ENCODE assay signal across 15 cellular contexts in genomic region chr2:44708646-44709000, GRCh38.
A peak's percentile ranks its signal among the peaks of the same experiment; 100 is the strongest.
DNase-seq lines count a peak whose midpoint lies in the region; ATAC-seq and TF ChIP-seq lines count a peak whose summit lies in the region.
"Had no signal": no experiment of that assay in that cellular context is flagged by ENCODE, and none has a peak within 500 bp of the region (broad histone marks: within the 10 kb centered on the region; RNA-seq: fewer than 3 reads in every experiment).

No MANE protein-coding gene starts in this region.

- H3K4me3 Mint-ChIP-seq in progenitor cell of endocrine pancreas (ENCODE audit: low read depth) (no peak overlapping the region), natural killer cell (no peak overlapping the region)

- H3K27me3 ChIP-seq in SK-N-SH (ENCODE audit: insufficient read depth): no peaks in the 10 kb centered on the region

- TF ChIP-seq CTCF in SK-N-SH (IDR thresholded peaks at IDR 0.05): no peak
- TF ChIP-seq CTCF in progenitor cell of endocrine pancreas (IDR thresholded peaks at IDR 0.05; ENCODE audit: unreplicated experiment): no peak
- TF ChIP-seq CTCF in natural killer cell (IDR thresholded peaks at IDR 0.05): no peak

- CTCF ChIA-PET in SK-N-SH (lab: Yijun Ruan, JAX): interaction anchor here (0.6 to 9.1 kb wide), 18 partner anchors 10 to 249 kb away, joined by 3 to 147 read pairs (median 4); no protein-coding TSS in a partner anchor

- intact Hi-C loops in posterior cingulate gyrus (cut with DNase I) (no loop called here), natural killer cell (cut with micrococcal nuclease) (no loop called here)

- H3K79me2 ChIP-seq in SK-N-SH (ENCODE audit: insufficient read depth): no peaks in the 10 kb centered on the region

- no peak overlapping the region for H3K4me3 ChIP-seq in SK-N-SH (ENCODE audit: low read depth in 2 of 2, low read length in 1 of 2)

- peak overlapping the region in 1 of 2 experiments; percentile 100; a peak in 2 of 4 replicates for H3K27ac ChIP-seq in SK-N-SH (ENCODE audit: low read depth in 2 of 2, low read length in 1 of 2)
- peak overlapping the region; percentile 19 for H3K27ac ChIP-seq in caudate nucleus (ENCODE audit: low read depth, low read length)
- H3K27ac ChIP-seq: 22Rv1, C4-2B had no signal

- no peaks in the 10 kb centered on the region for H3K9me3 Mint-ChIP-seq in progenitor cell of endocrine pancreas (ENCODE audit: low read depth)
- H3K9me3 Mint-ChIP-seq in activated naive CD4-positive, alpha-beta T cell treated with anti-CD3 and anti-CD28 coated beads, Interleukin-2, amount 50 U/mL, for 72 hours: no peaks in the 10 kb centered on the region
- H3K9me3 Mint-ChIP-seq in natural killer cell: no peaks in the 10 kb centered on the region

- ATAC-seq in SK-N-SH treated with all-trans-retinoic acid at 6 μM for 48 hours: no peak
- no peak for ATAC-seq in activated naive CD4-positive, alpha-beta T cell treated with anti-CD3 and anti-CD28 coated beads, Interleukin-2, amount 50 U/mL, for 72 hours
- ATAC-seq in natural killer cell: no peak

- 64% methylated on average over 3 of the region's 3 CpGs for WGBS in SK-N-SH (ENCODE audit: low lambda C conversion rate)

- H3K9ac ChIP-seq in SK-N-SH: no peak overlapping the region

- H3K4me2 ChIP-seq in SK-N-SH: no peak overlapping the region

- POLR2A ChIA-PET in SK-N-SH (lab: Yijun Ruan, JAX): interaction anchor here (0.7 to 3.4 kb wide), 5 partner anchors 28 to 235 kb away, joined by 4 to 26 read pairs (median 5); no protein-coding TSS in a partner anchor

- no peak for DNase-seq in SK-N-SH
- DNase-seq in NCI-H69 (lab: John Stamatoyannopoulos, UW): peak; percentile 76
- DNase-seq in caudate nucleus (lab: John Stamatoyannopoulos, UW): no peak
- DNase-seq in progenitor cell of endocrine pancreas (ENCODE audit: low spot score, unreplicated experiment): no peak
- DNase-seq in posterior cingulate gyrus: no peak
- DNase-seq in activated naive CD4-positive, alpha-beta T cell treated with anti-CD3 and anti-CD28 coated beads, Interleukin-2, amount 50 U/mL, for 72 hours (ENCODE audit: low spot score in 2 of 2): no peak
- DNase-seq in natural killer cell: no peak
- DNase-seq: activated CD4-positive, CD25-positive, alpha-beta regulatory T cell; activated effector memory CD4-positive, alpha-beta T cell treated with Interleukin-2 at 50 U/mL for 16 hours; aorta; HCEC 1CT; stimulated activated CD4-positive, alpha-beta T cell treated with anti-CD3 and anti-CD28 coated beads, Interleukin-4, amount 100 ng/mL, for 4 hours had no signal

- no peaks in the 10 kb centered on the region for H3K9me3 ChIP-seq in SK-N-SH

- peak overlapping the region; percentile 35 for H3K27ac Mint-ChIP-seq in progenitor cell of endocrine pancreas
- H3K27ac Mint-ChIP-seq in activated naive CD4-positive, alpha-beta T cell treated with anti-CD3 and anti-CD28 coated beads, Interleukin-2, amount 50 U/mL, for 72 hours: no peak overlapping the region
- H3K27ac Mint-ChIP-seq in natural killer cell: peak overlapping the region in 1 of 2 donors; percentile 58

- H2AFZ ChIP-seq in SK-N-SH (ENCODE audit: low read depth): peak overlapping the region; percentile 23; the same call in 1 of the 2 replicates

- no peaks in the 10 kb centered on the region for H3K9me2 ChIP-seq in SK-N-SH

- H3K27me3 Mint-ChIP-seq in progenitor cell of endocrine pancreas: no peaks in the 10 kb centered on the region
- no peaks in the 10 kb centered on the region for H3K27me3 Mint-ChIP-seq in natural killer cell (ENCODE audit: low read depth in 2 of 2)

- TF ChIP-seq RAD21 in SK-N-SH (IDR thresholded peaks at IDR 0.05; ENCODE audit: low read length): no peak

- no peak for TF ChIP-seq EP300 in SK-N-SH (IDR thresholded peaks at IDR 0.05; ENCODE audit: borderline replicate concordance in 1 of 2, low read depth in 1 of 2, low read length in 1 of 2)

- H3K36me3 Mint-ChIP-seq in progenitor cell of endocrine pancreas (ENCODE audit: insufficient read depth) (no peaks in the 10 kb centered on the region), natural killer cell (no peaks in the 10 kb centered on the region)
- H3K36me3 Mint-ChIP-seq in activated naive CD4-positive, alpha-beta T cell treated with anti-CD3 and anti-CD28 coated beads, Interleukin-2, amount 50 U/mL, for 72 hours: peaks cover 0 to 4% of the 10 kb centered on the region in 2 donors

- H3K4me1 Mint-ChIP-seq in progenitor cell of endocrine pancreas (ENCODE audit: low read depth) (peaks cover 2% of the 10 kb centered on the region), natural killer cell (peaks cover 9 to 14% of the 10 kb centered on the region in 2 donors)

- no peaks in the 10 kb centered on the region for H3F3A ChIP-seq in SK-N-SH (replicated peaks; ENCODE audit: insufficient read depth)

- H4K20me1 ChIP-seq in SK-N-SH (ENCODE audit: insufficient read depth): no peaks in the 10 kb centered on the region

- no peaks in the 10 kb centered on the region for H3K36me3 ChIP-seq in SK-N-SH (replicated peaks in 1 of 2; ENCODE audit: control insufficient read depth in 1 of 2, insufficient read depth in 2 of 2, low read length in 1 of 2)

- peaks cover 0 to 79% of the 10 kb centered on the region in 2 experiments; a peak in 2 of 4 replicates for H3K4me1 ChIP-seq in SK-N-SH (ENCODE audit: control insufficient read depth in 1 of 2, insufficient read depth in 2 of 2, low read depth in 1 of 2, low read length in 1 of 2)

TF ChIP-seq in SK-N-SH, 30 proteins besides CTCF, POLR2A, EP300 and RAD21:
- TF ChIP-seq FOXJ3 (CRISPR knock-in tag; IDR thresholded peaks at IDR 0.05) (no peak), PBX3 (IDR thresholded peaks at IDR 0.05) (no peak)

TF ChIP-seq in SK-N-SH treated with all-trans-retinoic acid at 6 μM for 48 hours, 23 proteins besides CTCF, POLR2A, EP300 and RAD21:
- no peak for TF ChIP-seq RARB (CRISPR knock-in tag; IDR thresholded peaks at IDR 0.05)
- TF ChIP-seq, protein P1, sequence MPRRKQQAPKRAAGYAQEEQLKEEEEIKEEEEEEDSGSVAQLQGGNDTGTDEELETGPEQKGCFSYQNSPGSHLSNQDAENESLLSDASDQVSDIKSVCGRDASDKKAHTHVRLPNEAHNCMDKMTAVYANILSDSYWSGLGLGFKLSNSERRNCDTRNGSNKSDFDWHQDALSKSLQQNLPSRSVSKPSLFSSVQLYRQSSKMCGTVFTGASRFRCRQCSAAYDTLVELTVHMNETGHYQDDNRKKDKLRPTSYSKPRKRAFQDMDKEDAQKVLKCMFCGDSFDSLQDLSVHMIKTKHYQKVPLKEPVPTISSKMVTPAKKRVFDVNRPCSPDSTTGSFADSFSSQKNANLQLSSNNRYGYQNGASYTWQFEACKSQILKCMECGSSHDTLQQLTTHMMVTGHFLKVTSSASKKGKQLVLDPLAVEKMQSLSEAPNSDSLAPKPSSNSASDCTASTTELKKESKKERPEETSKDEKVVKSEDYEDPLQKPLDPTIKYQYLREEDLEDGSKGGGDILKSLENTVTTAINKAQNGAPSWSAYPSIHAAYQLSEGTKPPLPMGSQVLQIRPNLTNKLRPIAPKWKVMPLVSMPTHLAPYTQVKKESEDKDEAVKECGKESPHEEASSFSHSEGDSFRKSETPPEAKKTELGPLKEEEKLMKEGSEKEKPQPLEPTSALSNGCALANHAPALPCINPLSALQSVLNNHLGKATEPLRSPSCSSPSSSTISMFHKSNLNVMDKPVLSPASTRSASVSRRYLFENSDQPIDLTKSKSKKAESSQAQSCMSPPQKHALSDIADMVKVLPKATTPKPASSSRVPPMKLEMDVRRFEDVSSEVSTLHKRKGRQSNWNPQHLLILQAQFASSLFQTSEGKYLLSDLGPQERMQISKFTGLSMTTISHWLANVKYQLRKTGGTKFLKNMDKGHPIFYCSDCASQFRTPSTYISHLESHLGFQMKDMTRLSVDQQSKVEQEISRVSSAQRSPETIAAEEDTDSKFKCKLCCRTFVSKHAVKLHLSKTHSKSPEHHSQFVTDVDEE (CRISPR knock-in tag; IDR thresholded peaks at IDR 0.05): no peak
- TF ChIP-seq CSDC2 (CRISPR knock-in tag; IDR thresholded peaks at IDR 0.05): no peak
- no peak for TF ChIP-seq PPARA (CRISPR knock-in tag; IDR thresholded peaks at IDR 0.05; ENCODE audit: borderline replicate concordance)
- TF ChIP-seq ARNTL (CRISPR knock-in tag; IDR thresholded peaks at IDR 0.05; ENCODE audit: borderline replicate concordance, low read depth): no peak
- no peak for TF ChIP-seq TCF4 (CRISPR knock-in tag; IDR thresholded peaks at IDR 0.05; ENCODE audit: borderline replicate concordance)
TF ChIP-seq in SK-N-SH treated with all-trans-retinoic acid at 6 μM for 48 hours: peak in this region for 0.
